Comparison of ENCODE assay signal across 1 cellular context in the genomic region with DNA sequence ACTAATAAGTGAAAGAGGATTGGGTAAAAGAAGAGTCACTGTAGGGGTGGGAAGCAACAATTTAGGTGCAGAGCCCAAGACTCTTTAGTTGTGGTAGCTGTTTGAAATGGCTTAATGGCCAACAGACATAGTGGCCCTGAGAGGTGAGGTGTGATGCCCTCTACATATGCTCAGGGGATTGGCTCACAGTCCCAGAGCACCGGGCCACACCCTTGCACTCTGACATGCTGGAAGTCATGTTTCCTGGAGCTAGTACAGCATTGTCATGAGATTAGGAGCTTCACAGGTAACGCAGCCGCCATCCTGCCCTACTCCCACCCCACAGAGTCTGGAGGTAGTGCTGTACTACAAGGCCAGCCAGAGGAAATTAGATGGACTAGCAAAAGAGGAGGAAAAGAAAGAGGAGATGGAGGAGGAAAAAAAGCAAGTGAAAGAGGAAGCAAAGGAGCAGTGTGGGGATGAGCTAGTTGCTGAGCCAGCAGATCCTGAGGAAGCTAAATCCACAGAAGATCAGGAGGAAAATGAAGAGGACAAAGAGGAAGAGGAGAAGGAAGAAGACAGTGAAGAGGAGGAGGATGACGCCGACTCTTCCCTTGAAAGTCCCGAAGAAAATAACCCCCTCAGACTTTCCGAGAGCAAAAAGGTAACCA.
TF ChIP-seq lines count a peak whose summit lies in the region.

No MANE protein-coding gene starts in this region.

TF ChIP-seq in SK-N-SH treated with all-trans-retinoic acid at 6 μM for 48 hours, 23 proteins besides CTCF, POLR2A, EP300 and RAD21:
- TF ChIP-seq PATZ1 (CRISPR knock-in tag; IDR thresholded peaks at IDR 0.05; ENCODE audit: borderline replicate concordance) (no peak), RARB (CRISPR knock-in tag; IDR thresholded peaks at IDR 0.05) (no peak)
